21 cellular contexts compared by ENCODE assay signal in genomic region chr11:6900327-6900999, GRCh38. TPM values are rescaled to one million over a fixed set of nuclear protein-coding genes. Genes with fewer than 3 reads are reported as not detected.
DNase-seq lines count a peak whose midpoint lies in the region; ATAC-seq and TF ChIP-seq lines count a peak whose summit lies in the region.
"Had no signal": no experiment of that assay in that cellular context is flagged by ENCODE, and none has a peak within 500 bp of the region (broad histone marks: within the 10 kb centered on the region; RNA-seq: fewer than 3 reads in every experiment).

No MANE protein-coding gene starts in this region.

- ATAC-seq in DND-41 (ENCODE audit: insufficient read depth, low read depth) (no peak), HG03457 (IDR thresholded peaks at IDR 0.05; ENCODE audit: unreplicated experiment) (no peak), SK-N-SH treated with all-trans-retinoic acid at 6 μM for 48 hours (no peak), GM18519 (IDR thresholded peaks at IDR 0.05; ENCODE audit: low FRiP score, unreplicated experiment) (no peak)
- ATAC-seq: left ventricle myocardium superior had no signal

- H3K79me1 ChIP-seq in H9 (ENCODE audit: insufficient read depth, low read depth, low read length, poor library complexity, severe bottlenecking) = no peaks in the 10 kb centered on the region

- no peak overlapping the region for H2BK120ac ChIP-seq in H9 (ENCODE audit: low read depth, low read length, poor library complexity, severe bottlenecking)

- peaks cover 9 to 21% of the 10 kb centered on the region in 2 experiments for H3K9me3 Mint-ChIP-seq in H9
- H3K9me3 Mint-ChIP-seq: T-helper 2 cell treated with Interferon-gamma antibody and Interleukin-4, amounts not matched to agents 5 μg/mL and 100 μg/mL, for 36 hours had no signal

- no peak overlapping the region for H3K56ac ChIP-seq in H9 (ENCODE audit: insufficient read length, low read depth, low read length)

- H3K4me3 Mint-ChIP-seq in H9 = no peak overlapping the region
- H3K4me3 Mint-ChIP-seq: T-helper 2 cell treated with Interferon-gamma antibody and Interleukin-4, amounts not matched to agents 5 μg/mL and 100 μg/mL, for 36 hours had no signal

- no TSS peak for BruUV-seq in PC-9 (replicated peaks; lab: Mats Ljungman, UMichigan)

- no peak overlapping the region for H2BK15ac ChIP-seq in H9 (ENCODE audit: low read depth, low read length)

- TF ChIP-seq CTCF in DND-41 (IDR thresholded peaks at IDR 0.05; ENCODE audit: borderline replicate concordance, extremely low read depth, low read length, poor library complexity, severe bottlenecking) = peak; percentile 17
- TF ChIP-seq CTCF in H9 (conservative IDR thresholded peaks at IDR 0.05) = peak; percentile 43; the same call in 1 of the 3 replicates
- TF ChIP-seq CTCF in PC-9 (conservative IDR thresholded peaks at IDR 0.05) = peak; percentile 30; the same call in 1 of the 2 replicates
- TF ChIP-seq CTCF in fibroblast of mammary gland (conservative IDR thresholded peaks at IDR 0.05; ENCODE audit: control insufficient read depth, insufficient read depth, low read depth, low read length) = peak; percentile 7

- H3K79me2 ChIP-seq in DND-41 (ENCODE audit: insufficient read depth, low read length) = no peaks in the 10 kb centered on the region
- no peaks in the 10 kb centered on the region for H3K79me2 ChIP-seq in H9 (ENCODE audit: insufficient read depth, low read length)
- no peaks in the 10 kb centered on the region for H3K79me2 ChIP-seq in PC-9 (ENCODE audit: low read depth)

- no peak overlapping the region for H3K14ac ChIP-seq in H9 (ENCODE audit: insufficient read depth, low read length)

- no peak overlapping the region for H2BK20ac ChIP-seq in H9 (ENCODE audit: low read depth, low read length, poor library complexity, severe bottlenecking)

- no CpG with 5 or more reads among the region's 2 CpGs for WGBS in H9 (ENCODE audit: extremely low coverage, insufficient read length, low lambda C conversion rate)

- H2BK5ac ChIP-seq in H9 (ENCODE audit: insufficient read length, low read length) = no peak overlapping the region

- H4K20me1 ChIP-seq in DND-41 (ENCODE audit: insufficient read depth, low read length) (no peaks in the 10 kb centered on the region), H9 (ENCODE audit: control insufficient read depth, insufficient read depth, insufficient read length) (no peaks in the 10 kb centered on the region), PC-9 (ENCODE audit: insufficient read depth) (no peaks in the 10 kb centered on the region)

- H3K4me1 ChIP-seq in DND-41 (ENCODE audit: insufficient read depth, low read length) = no peaks in the 10 kb centered on the region
- H3K4me1 ChIP-seq in H9 (ENCODE audit: insufficient read depth, low read length) = no peaks in the 10 kb centered on the region
- no peaks in the 10 kb centered on the region for H3K4me1 ChIP-seq in PC-9 (replicated peaks; ENCODE audit: insufficient read depth)
- H3K4me1 ChIP-seq: sigmoid colon had no signal

- H3F3A ChIP-seq in PC-9 (ENCODE audit: insufficient read depth, low read depth) = no peaks in the 10 kb centered on the region

- no peaks in the 10 kb centered on the region for H3K4me1 Mint-ChIP-seq in H9

- no peak overlapping the region for H3K18ac ChIP-seq in H9 (ENCODE audit: insufficient read length, low read depth, low read length)

- H3T11ph ChIP-seq in H9 (ENCODE audit: low read length) = no peak overlapping the region

- H3K9me2 ChIP-seq in PC-9 (ENCODE audit: insufficient read depth) = no peaks in the 10 kb centered on the region

- intact Hi-C loops in PC-9 (cut with micrococcal nuclease; ENCODE audit: unreplicated experiment) = no loop called here

- H3K27me3 ChIP-seq in DND-41 (ENCODE audit: insufficient read depth, low read length, poor library complexity) (no peaks in the 10 kb centered on the region), H9 (ENCODE audit: insufficient read depth, low read length) (no peaks in the 10 kb centered on the region), PC-9 (ENCODE audit: insufficient read depth, low read depth) (no peaks in the 10 kb centered on the region)
- H3K27me3 ChIP-seq: ovary, sigmoid colon had no signal

- no peaks in the 10 kb centered on the region for H3K27me3 Mint-ChIP-seq in H9 (ENCODE audit: low read depth)

- H4K8ac ChIP-seq in H9 (replicated peaks; ENCODE audit: insufficient read length, low read depth, low read length) = no peak overlapping the region

- H4K5ac ChIP-seq in H9 (ENCODE audit: insufficient read length, low read depth, low read length) = no peak overlapping the region

- no peak overlapping the region for H3K23ac ChIP-seq in H9 (ENCODE audit: insufficient read length, low read depth, low read length)

- H2AFZ ChIP-seq in DND-41 (ENCODE audit: low read depth, low read length) (no peak overlapping the region), H9 (ENCODE audit: low read length) (no peak overlapping the region), PC-9 (no peak overlapping the region)

- no peaks in the 10 kb centered on the region for H3K23me2 ChIP-seq in H9 (ENCODE audit: insufficient read length, low read depth, low read length, poor library complexity, severe bottlenecking)

- DNase-seq in DND-41 (no peak), H9 (no peak), PC-9 (no peak), fibroblast of mammary gland (ENCODE audit: low read depth) (peak; percentile 8), SHP77 treated with DMSO at 0.1 percent for 48 hours (lab: John Stamatoyannopoulos, UW) (no peak)
- DNase-seq: activated CD8-positive, alpha-beta memory T cell treated with anti-CD3 and anti-CD28 coated beads, Interleukin-2, amount 50 U/mL, for 4 hours; activated gamma-delta T cell treated with Interleukin-2 at 50 U/mL for 16 hours; GDM1; KG1; left ventricle myocardium superior; ovary; sigmoid colon; stimulated activated CD4-positive, alpha-beta T cell treated with anti-CD3 and anti-CD28 coated beads, Interleukin-2, amount 100 ng/mL, for 24 hours had no signal

- H2AK5ac ChIP-seq in H9 (ENCODE audit: insufficient read length, low read length) = no peak overlapping the region

- H3K27ac Mint-ChIP-seq in H9 = no peak overlapping the region
- H3K27ac Mint-ChIP-seq: T-helper 2 cell treated with Interferon-gamma antibody and Interleukin-4, amounts not matched to agents 5 μg/mL and 100 μg/mL, for 36 hours had no signal

- H3K4me2 ChIP-seq in DND-41 (ENCODE audit: insufficient read depth, low read length) = no peak overlapping the region
- H3K4me2 ChIP-seq in H9 (ENCODE audit: insufficient read depth, insufficient read length, low read length) = no peak overlapping the region
- no peak overlapping the region for H3K4me2 ChIP-seq in PC-9

- H3K36me3 ChIP-seq in DND-41 (ENCODE audit: insufficient read depth, low read length) = no peaks in the 10 kb centered on the region
- H3K36me3 ChIP-seq in PC-9 (ENCODE audit: low read depth) = no peaks in the 10 kb centered on the region
- H3K36me3 ChIP-seq: ovary, sigmoid colon had no signal

- no peaks in the 10 kb centered on the region for H3K9me3 ChIP-seq in DND-41 (ENCODE audit: insufficient read depth, low read length, severe bottlenecking)
- no peaks in the 10 kb centered on the region for H3K9me3 ChIP-seq in H9 (ENCODE audit: control insufficient read depth, low read depth, low read length)
- H3K9me3 ChIP-seq in PC-9 (ENCODE audit: insufficient read depth, low read depth) = no peaks in the 10 kb centered on the region
- H3K9me3 ChIP-seq: ovary, sigmoid colon had no signal

- POLR2A ChIA-PET in PC-9 (lab: Charles Lee; ENCODE audit: unreplicated experiment) = no interaction called here

- H3K9ac ChIP-seq in DND-41 (ENCODE audit: low read depth, low read length) (no peak overlapping the region), H9 (ENCODE audit: extremely low read depth, insufficient read length, low read length) (no peak overlapping the region)

- H2BK12ac ChIP-seq in H9 (ENCODE audit: insufficient read length, low read depth, low read length) = no peak overlapping the region

- H3K4me3 ChIP-seq in DND-41 (ENCODE audit: low read depth in 1 of 2, low read length in 2 of 2) (no peak overlapping the region), PC-9 (no peak overlapping the region), fibroblast of mammary gland (ENCODE audit: control insufficient read depth, low read depth, low read length) (no peak overlapping the region)
- H3K4me3 ChIP-seq: ovary, sigmoid colon had no signal

- H3K4ac ChIP-seq in H9 (ENCODE audit: low read depth, low read length) = no peak overlapping the region

- CTCF ChIA-PET in PC-9 (lab: Charles Lee) = no interaction called here

- no peak overlapping the region for H4K91ac ChIP-seq in H9 (ENCODE audit: insufficient read length, low read depth, low read length)

- H3K27ac ChIP-seq in DND-41 (ENCODE audit: low read length) (no peak overlapping the region), H9 (ENCODE audit: insufficient read length, low read depth, low read length) (no peak overlapping the region), PC-9 (no peak overlapping the region)
- H3K27ac ChIP-seq: HL-60, ovary, sigmoid colon had no signal

- H3K36me3 Mint-ChIP-seq in H9 (ENCODE audit: insufficient read depth in 1 of 3, low read depth in 3 of 3) = peaks cover 2 to 14% (median 5%) of the 10 kb centered on the region in 3 experiments; a peak in 6 of 7 replicates

TF ChIP-seq in SK-N-SH treated with all-trans-retinoic acid at 6 μM for 48 hours, 23 proteins besides CTCF, POLR2A, EP300 and RAD21 (continues in another document):
- TF ChIP-seq ISL1 (CRISPR knock-in tag; IDR thresholded peaks at IDR 0.05) (no peak), SNAI2 (CRISPR knock-in tag; IDR thresholded peaks at IDR 0.05) (no peak), ZFP30 (CRISPR knock-in tag; IDR thresholded peaks at IDR 0.05) (no peak), ESRRG (CRISPR knock-in tag; IDR thresholded peaks at IDR 0.05) (no peak), ZNF565 (CRISPR knock-in tag; conservative IDR thresholded peaks at IDR 0.05; ENCODE audit: low read depth) (no peak), CSDC2 (CRISPR knock-in tag; IDR thresholded peaks at IDR 0.05) (no peak), OSR1 (CRISPR knock-in tag; IDR thresholded peaks at IDR 0.05) (no peak)
- TF ChIP-seq, protein P1, sequence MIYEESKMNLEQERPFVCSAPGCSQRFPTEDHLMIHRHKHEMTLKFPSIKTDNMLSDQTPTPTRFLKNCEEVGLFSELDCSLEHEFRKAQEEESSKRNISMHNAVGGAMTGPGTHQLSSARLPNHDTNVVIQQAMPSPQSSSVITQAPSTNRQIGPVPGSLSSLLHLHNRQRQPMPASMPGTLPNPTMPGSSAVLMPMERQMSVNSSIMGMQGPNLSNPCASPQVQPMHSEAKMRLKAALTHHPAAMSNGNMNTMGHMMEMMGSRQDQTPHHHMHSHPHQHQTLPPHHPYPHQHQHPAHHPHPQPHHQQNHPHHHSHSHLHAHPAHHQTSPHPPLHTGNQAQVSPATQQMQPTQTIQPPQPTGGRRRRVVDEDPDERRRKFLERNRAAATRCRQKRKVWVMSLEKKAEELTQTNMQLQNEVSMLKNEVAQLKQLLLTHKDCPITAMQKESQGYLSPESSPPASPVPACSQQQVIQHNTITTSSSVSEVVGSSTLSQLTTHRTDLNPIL (CRISPR knock-in tag; IDR thresholded peaks at IDR 0.05; ENCODE audit: low read depth) = no peak

RNA-seq across cellular contexts. Expression of gene OR2D2, which starts 8.2 kb away (rescaled TPM):
- 0.26 and 0.79 TPM in 2 replicates for total RNA-seq in H9 (2021)
- total RNA-seq in PC-9 (2021) = not detected in 2 replicates
- total RNA-seq: H4, left ventricle myocardium superior, sigmoid colon had no signal

RNA-seq across cellular contexts. Expression of gene OR2D3, which starts 20.3 kb away (rescaled TPM):
- total RNA-seq in H9 (2021) = not detected in 2 replicates
- total RNA-seq in PC-9 (2021) = not detected in 2 replicates
- total RNA-seq: epithelial cell of proximal tubule, glomerular endothelial cell, H4, left ventricle myocardium superior, ovary, sigmoid colon had no signal

RNA-seq across cellular contexts. Expression of gene OR10A4, which starts 24.0 kb away (rescaled TPM):
- total RNA-seq in H9 (2021) (not detected in 2 replicates), PC-9 (2021) (not detected in 2 replicates)
- total RNA-seq: epithelial cell of proximal tubule, glomerular endothelial cell, H4, left ventricle myocardium superior, ovary, sigmoid colon had no signal

RNA-seq across cellular contexts. Expression of gene ZNF215, which starts 25.8 kb away (rescaled TPM):
- 18.0 and 18.2 TPM in 2 replicates for total RNA-seq in H9 (2021)
- total RNA-seq in PC-9 (2021) = 2.0 and 2.6 TPM in 2 replicates

RNA-seq across cellular contexts. Expression of gene OR10A2, which starts 37.6 kb away (rescaled TPM):
- not detected in 2 replicates for total RNA-seq in H9 (2021)
- total RNA-seq in PC-9 (2021) = not detected in 2 replicates
- total RNA-seq: epithelial cell of proximal tubule, glomerular endothelial cell, H4, left ventricle myocardium superior, ovary, sigmoid colon had no signal
